ENCODE assay signal across 25 cellular contexts in genomic region chr18:73168171-73168570, GRCh38.
"Had no signal": no experiment of that assay in that cellular context is flagged by ENCODE, and none has a peak within 500 bp of the region (broad histone marks: within the 10 kb centered on the region; RNA-seq: fewer than 3 reads in every experiment).

No MANE protein-coding gene starts in this region.

- H3K36me3 ChIP-seq: brain microvascular endothelial cell, left ventricle myocardium inferior, neutrophil, thoracic aorta had no signal

- H3K27me3 ChIP-seq: brain microvascular endothelial cell, neutrophil had no signal

- H3K27me3 Mint-ChIP-seq: activated CD4-positive, alpha-beta memory T cell treated with anti-CD3 and anti-CD28 coated beads, Interleukin-2, amount 10 ng/mL, durations not matched to agents 7 days and 5 days; activated CD4-positive, alpha-beta T cell treated with anti-CD3 and anti-CD28 coated beads, Interleukin-2, amount 10 ng/mL, durations not matched to agents 7 days and 5 days; activated T-helper 17 cell treated with anti-CD3 and anti-CD28 coated beads, Interleukin-2, amount 50 U/mL, for 72 hours; progenitor cell of endocrine pancreas; stimulated activated naive CD8-positive, alpha-beta T cell treated with anti-CD3 and anti-CD28 coated beads, Interleukin-15, Interleukin-2, amounts not matched to agents 100 ng/mL and 50 ng/mL, for 24 hours had no signal

- ATAC-seq: activated T-cell treated with anti-CD3 and anti-CD28 coated beads, Interleukin-2, amount 50 U/mL, for 4 hours; activated T-helper 17 cell treated with anti-CD3 and anti-CD28 coated beads, Interleukin-2, amount 50 U/mL, for 72 hours; sciatic nerve; stimulated activated effector memory CD8-positive, alpha-beta T cell treated with anti-CD3 and anti-CD28 coated beads, Interleukin-12 subunit alpha, Interleukin-12 subunit beta, amount 100 ng/mL, for 72 hours had no signal

- DNase-seq: activated CD4-positive, alpha-beta memory T cell treated with anti-CD3 and anti-CD28 coated beads, Interleukin-2, amount 10 ng/mL, durations not matched to agents 7 days and 5 days; activated CD4-positive, alpha-beta T cell treated with anti-CD3 and anti-CD28 coated beads for 1 hour; activated CD4-positive, alpha-beta T cell treated with anti-CD3 and anti-CD28 coated beads, Interleukin-2, amount 10 ng/mL, durations not matched to agents 7 days and 5 days; activated gamma-delta T cell treated with Interleukin-2 at 50 U/mL for 16 hours; activated naive CD4-positive, alpha-beta T cell treated with anti-CD3 and anti-CD28 coated beads, Interleukin-2, amount 50 U/mL, for 16 hours; activated T-cell treated with anti-CD3 and anti-CD28 coated beads, Interleukin-2, amount 50 U/mL, for 4 hours; amniotic stem cell; brain microvascular endothelial cell; endodermal cell; left ventricle myocardium inferior; mesendoderm; nephron progenitor cell; retina; stimulated activated CD4-positive, alpha-beta T cell treated with anti-CD3 and anti-CD28 coated beads, Interleukin-4, amount 100 ng/mL, for 24 hours; T-helper 2 cell; trophoblast cell had no signal

- H3K4me3 ChIP-seq: left ventricle myocardium inferior, lung, skin epidermis, thoracic aorta had no signal

- H3K9me3 ChIP-seq: neutrophil, thoracic aorta had no signal

- H3K36me3 Mint-ChIP-seq: stimulated activated effector memory CD8-positive, alpha-beta T cell treated with anti-CD3 and anti-CD28 coated beads, Interleukin-12 subunit alpha, Interleukin-12 subunit beta, amount 100 ng/mL, for 72 hours had no signal

- H3K4me1 Mint-ChIP-seq: activated CD4-positive, alpha-beta memory T cell treated with anti-CD3 and anti-CD28 coated beads, Interleukin-2, amount 10 ng/mL, durations not matched to agents 7 days and 5 days; activated CD4-positive, alpha-beta T cell treated with anti-CD3 and anti-CD28 coated beads, Interleukin-2, amount 10 ng/mL, durations not matched to agents 7 days and 5 days; activated T-helper 17 cell treated with anti-CD3 and anti-CD28 coated beads, Interleukin-2, amount 50 U/mL, for 72 hours; endodermal cell; nephron progenitor cell; stimulated activated effector memory CD8-positive, alpha-beta T cell treated with anti-CD3 and anti-CD28 coated beads, Interleukin-12 subunit alpha, Interleukin-12 subunit beta, amount 100 ng/mL, for 72 hours had no signal

- H3K4me1 ChIP-seq: left ventricle myocardium inferior had no signal

- H3K27ac ChIP-seq: brain microvascular endothelial cell, left ventricle myocardium inferior, neutrophil, skin epidermis, thoracic aorta had no signal

- H3K9me3 Mint-ChIP-seq: activated CD4-positive, alpha-beta T cell treated with anti-CD3 and anti-CD28 coated beads, Interleukin-2, amount 10 ng/mL, durations not matched to agents 7 days and 5 days; stimulated activated naive CD8-positive, alpha-beta T cell treated with anti-CD3 and anti-CD28 coated beads, Interleukin-15, Interleukin-2, amounts not matched to agents 100 ng/mL and 50 ng/mL, for 24 hours had no signal

- H3K4me3 Mint-ChIP-seq: activated CD4-positive, alpha-beta memory T cell treated with anti-CD3 and anti-CD28 coated beads, Interleukin-2, amount 10 ng/mL, durations not matched to agents 7 days and 5 days; activated CD4-positive, alpha-beta T cell treated with anti-CD3 and anti-CD28 coated beads, Interleukin-2, amount 10 ng/mL, durations not matched to agents 7 days and 5 days; activated T-cell treated with anti-CD3 and anti-CD28 coated beads, Interleukin-2, amount 50 U/mL, for 4 hours; activated T-helper 17 cell treated with anti-CD3 and anti-CD28 coated beads, Interleukin-2, amount 50 U/mL, for 72 hours; endodermal cell; nephron progenitor cell; stimulated activated effector memory CD8-positive, alpha-beta T cell treated with anti-CD3 and anti-CD28 coated beads, Interleukin-12 subunit alpha, Interleukin-12 subunit beta, amount 100 ng/mL, for 72 hours; stimulated activated naive CD8-positive, alpha-beta T cell treated with anti-CD3 and anti-CD28 coated beads, Interleukin-15, Interleukin-2, amounts not matched to agents 100 ng/mL and 50 ng/mL, for 24 hours had no signal

- H3K27ac Mint-ChIP-seq: activated CD4-positive, alpha-beta memory T cell treated with anti-CD3 and anti-CD28 coated beads, Interleukin-2, amount 10 ng/mL, durations not matched to agents 7 days and 5 days; activated CD4-positive, alpha-beta T cell treated with anti-CD3 and anti-CD28 coated beads, Interleukin-2, amount 10 ng/mL, durations not matched to agents 7 days and 5 days; activated T-helper 17 cell treated with anti-CD3 and anti-CD28 coated beads, Interleukin-2, amount 50 U/mL, for 72 hours; endodermal cell; nephron progenitor cell; progenitor cell of endocrine pancreas; stimulated activated effector memory CD8-positive, alpha-beta T cell treated with anti-CD3 and anti-CD28 coated beads, Interleukin-12 subunit alpha, Interleukin-12 subunit beta, amount 100 ng/mL, for 72 hours; stimulated activated naive CD8-positive, alpha-beta T cell treated with anti-CD3 and anti-CD28 coated beads, Interleukin-15, Interleukin-2, amounts not matched to agents 100 ng/mL and 50 ng/mL, for 24 hours had no signal
